Comparison of ENCODE assay signal across 8 cellular contexts in the genomic region with DNA sequence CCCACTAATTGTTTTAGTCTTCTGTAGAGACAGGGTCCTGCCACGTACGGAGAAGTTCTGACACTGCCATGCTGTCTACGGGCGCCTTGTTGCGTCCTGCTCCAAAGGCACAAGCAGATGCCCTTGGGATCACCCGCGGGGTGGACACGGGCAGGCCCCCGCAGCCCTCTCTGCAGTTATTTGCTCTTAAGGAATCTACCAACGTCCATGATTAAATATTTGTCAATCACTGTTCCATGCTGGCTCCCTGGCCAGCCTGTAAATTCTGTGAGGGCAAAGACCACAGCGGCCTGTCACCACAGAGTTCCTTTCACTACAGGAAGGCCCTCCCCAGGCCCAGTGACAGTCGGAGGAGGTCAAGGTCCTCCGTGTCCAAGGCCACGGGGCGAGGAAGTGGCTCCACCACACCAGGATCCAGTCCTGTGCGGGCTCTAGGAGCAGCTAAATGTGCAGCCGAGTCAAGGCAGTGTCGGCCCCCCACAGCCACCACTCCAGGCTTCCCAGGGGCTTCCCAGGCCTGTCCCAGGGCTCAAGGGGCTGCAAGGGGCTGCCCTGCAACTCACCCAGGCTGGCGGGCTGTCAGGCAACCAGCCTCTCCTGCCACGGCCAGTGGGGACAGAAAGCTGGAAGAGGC. TPM values are rescaled to one million over a fixed set of nuclear protein-coding genes. Genes with fewer than 3 reads are reported as not detected.
DNase-seq lines count a peak whose midpoint lies in the region; ATAC-seq, FAIRE-seq and TF ChIP-seq lines count a peak whose summit lies in the region.

No MANE protein-coding gene starts in this region.

- no peaks in the 10 kb centered on the region for H3K9me3 Mint-ChIP-seq in CD8-positive, alpha-beta T cell
- no peaks in the 10 kb centered on the region for H3K9me3 Mint-ChIP-seq in endothelial cell (ENCODE audit: unreplicated experiment)

- H4K8ac ChIP-seq in neuronal stem cell (ENCODE audit: low read depth, low read length): no peak overlapping the region

- H3K9me3 ChIP-seq in CD8-positive, alpha-beta T cell (ENCODE audit: low read length): no peaks in the 10 kb centered on the region
- H3K9me3 ChIP-seq in OCI-LY7 (ENCODE audit: low read length): no peaks in the 10 kb centered on the region
- H3K9me3 ChIP-seq in neuronal stem cell (replicated peaks in 1 of 2; ENCODE audit: control insufficient read depth in 2 of 2, insufficient read depth in 1 of 2, low read depth in 1 of 2, low read length in 2 of 2): peaks cover 5 to 6% of the 10 kb centered on the region in 2 donors

- peaks cover 51% of the 10 kb centered on the region for H3K4me1 Mint-ChIP-seq in CD8-positive, alpha-beta T cell (ENCODE audit: low read depth)
- peaks cover 8% of the 10 kb centered on the region for H3K4me1 Mint-ChIP-seq in endothelial cell (ENCODE audit: unreplicated experiment)

- H2AK5ac ChIP-seq in neuronal stem cell (ENCODE audit: low read depth, low read length): no peak overlapping the region

- H2BK12ac ChIP-seq in neuronal stem cell (ENCODE audit: low read length): no peak overlapping the region

- no TSS peak for BruUV-seq in OCI-LY7 (replicated peaks; lab: Mats Ljungman, UMichigan)

- no peak overlapping the region for H2BK15ac ChIP-seq in neuronal stem cell (ENCODE audit: low read length)

- H4K91ac ChIP-seq in neuronal stem cell (ENCODE audit: low read depth, low read length, poor library complexity): no peak overlapping the region

- DNase-seq in CD8-positive, alpha-beta T cell: no peak
- DNase-seq in OCI-LY7 (ENCODE audit: low spot score): no peak
- DNase-seq in endothelial cell (ENCODE audit: low spot score): no peak
- DNase-seq in neuronal stem cell (ENCODE audit: low spot score): no peak
- no peak for DNase-seq in superior temporal gyrus (ENCODE audit: extremely low spot score)
- no peak for DNase-seq in D721Med (ENCODE audit: insufficient read length, low spot score)

- no peak overlapping the region for H3K14ac ChIP-seq in neuronal stem cell (ENCODE audit: low read length)

- peaks cover 55% of the 10 kb centered on the region for H3K79me1 ChIP-seq in neuronal stem cell (ENCODE audit: low read depth, low read length)

- peak overlapping the region; percentile 10 for H3K4ac ChIP-seq in neuronal stem cell (ENCODE audit: low read length)

- H3K36me3 Mint-ChIP-seq in CD8-positive, alpha-beta T cell: peaks cover 25% of the 10 kb centered on the region
- H3K36me3 Mint-ChIP-seq in endothelial cell (ENCODE audit: low read depth, unreplicated experiment): no peaks in the 10 kb centered on the region

- peak overlapping the region; percentile 96 for H3K4me3 Mint-ChIP-seq in CD8-positive, alpha-beta T cell
- peak overlapping the region; percentile 88 for H3K4me3 Mint-ChIP-seq in endothelial cell (ENCODE audit: unreplicated experiment)

- no peaks in the 10 kb centered on the region for H3K27me3 ChIP-seq in CD8-positive, alpha-beta T cell (ENCODE audit: insufficient read depth, low read length)
- H3K27me3 ChIP-seq in neuronal stem cell (ENCODE audit: control insufficient read depth in 3 of 3, insufficient read depth in 3 of 3, low read depth in 1 of 3, low read length in 3 of 3): peaks cover 0 to 2% (median 0%) of the 10 kb centered on the region in 3 experiments

- no peak overlapping the region for H2BK120ac ChIP-seq in neuronal stem cell (ENCODE audit: low read depth, low read length)

- peak overlapping the region; percentile 54 for H2BK5ac ChIP-seq in neuronal stem cell (ENCODE audit: low read length)

- peak overlapping the region; percentile 99 for H3K27ac Mint-ChIP-seq in CD8-positive, alpha-beta T cell
- no peak overlapping the region for H3K27ac Mint-ChIP-seq in endothelial cell (ENCODE audit: unreplicated experiment)

- H4K20me1 ChIP-seq in OCI-LY7 (ENCODE audit: insufficient read depth, low read length): peaks cover 19% of the 10 kb centered on the region

- CTCF ChIA-PET in CD8-positive, alpha-beta T cell (lab: Charles Lee): no interaction called here
- CTCF ChIA-PET in OCI-LY7 (lab: Charles Lee; ENCODE audit: unreplicated experiment): no interaction called here

- ATAC-seq in CD8-positive, alpha-beta T cell: no peak
- ATAC-seq in HG02763 (IDR thresholded peaks at IDR 0.05; ENCODE audit: unreplicated experiment): no peak
- ATAC-seq in GM21576 (IDR thresholded peaks at IDR 0.05; ENCODE audit: unreplicated experiment): no peak

- H3K4me2 ChIP-seq in OCI-LY7 (ENCODE audit: low read length): peak overlapping the region; percentile 100
- H3K4me2 ChIP-seq in neuronal stem cell (ENCODE audit: insufficient read depth, low read length, poor library complexity, severe bottlenecking): no peak overlapping the region

- intact Hi-C loops in CD8-positive, alpha-beta T cell (cut with DNase I, micrococcal nuclease): loop anchor here (1.0 to 10.0 kb wide), 9 partner anchors 22 to 1606 kb away; a partner anchor contains a TSS
- intact Hi-C loops in OCI-LY7 (cut with micrococcal nuclease; ENCODE audit: unreplicated experiment): loop anchor here (2.0 to 5.0 kb wide), 3 partner anchors 20 to 89 kb away; a partner anchor contains a TSS

- H3K4me3 ChIP-seq in CD8-positive, alpha-beta T cell (ENCODE audit: low read depth, low read length): peak overlapping the region; percentile 67
- peak overlapping the region; percentile 100 for H3K4me3 ChIP-seq in OCI-LY7 (ENCODE audit: low read depth, low read length, poor library complexity, severe bottlenecking)
- peak overlapping the region in 1 of 2 donors; percentile 71 for H3K4me3 ChIP-seq in neuronal stem cell (ENCODE audit: low read length in 2 of 2)

- FAIRE-seq in D721Med (lab: Jason Lieb, UNC): no peak

- H3K27me3 Mint-ChIP-seq in CD8-positive, alpha-beta T cell (ENCODE audit: low read depth): no peaks in the 10 kb centered on the region
- peaks cover 20% of the 10 kb centered on the region for H3K27me3 Mint-ChIP-seq in endothelial cell (ENCODE audit: unreplicated experiment)

- H3K23ac ChIP-seq in neuronal stem cell (ENCODE audit: low read depth, low read length, poor library complexity): no peak overlapping the region

- peak overlapping the region; percentile 81 for H3K27ac ChIP-seq in CD8-positive, alpha-beta T cell (ENCODE audit: low read depth, low read length)
- H3K27ac ChIP-seq in OCI-LY7 (ENCODE audit: low read depth, low read length, poor library complexity, severe bottlenecking) (peak overlapping the region; percentile 81), neuronal stem cell (replicated peaks; ENCODE audit: low read length) (no peak overlapping the region)

- peaks cover 75% of the 10 kb centered on the region for H3K79me2 ChIP-seq in OCI-LY7 (ENCODE audit: insufficient read depth, low read depth, low read length)

- peaks cover 64% of the 10 kb centered on the region for H3K4me1 ChIP-seq in CD8-positive, alpha-beta T cell (ENCODE audit: insufficient read depth, low read length)
- peaks cover 44% of the 10 kb centered on the region for H3K4me1 ChIP-seq in OCI-LY7 (ENCODE audit: insufficient read depth, low read length, poor library complexity, severe bottlenecking)
- H3K4me1 ChIP-seq in neuronal stem cell (ENCODE audit: control insufficient read depth in 2 of 2, insufficient read depth in 1 of 2, low read depth in 1 of 2, low read length in 2 of 2): peaks cover 14 to 16% of the 10 kb centered on the region in 2 donors

- H3K18ac ChIP-seq in neuronal stem cell (ENCODE audit: low read length): no peak overlapping the region

- no CpG with 5 or more reads among the region's 20 CpGs for WGBS in neuronal stem cell (ENCODE audit: extremely low coverage in 2 of 2, insufficient read length in 2 of 2, insufficient replicate concordance in 1 of 2), 2 donors

- H2AFZ ChIP-seq in OCI-LY7 (ENCODE audit: low read length): no peak overlapping the region
- no peak overlapping the region for H2AFZ ChIP-seq in neuronal stem cell (ENCODE audit: low read length)

- peak overlapping the region; percentile 87 for H3K9ac ChIP-seq in neuronal stem cell (ENCODE audit: low read depth, low read length, poor library complexity)

- TF ChIP-seq CTCF in CD8-positive, alpha-beta T cell (IDR thresholded peaks at IDR 0.05): no peak
- no peak for TF ChIP-seq CTCF in OCI-LY7 (conservative IDR thresholded peaks at IDR 0.05; ENCODE audit: low read length)
- no peak for TF ChIP-seq CTCF in endothelial cell (IDR thresholded peaks at IDR 0.05; ENCODE audit: unreplicated experiment)
- no peak for TF ChIP-seq CTCF in D721Med (IDR thresholded peaks at IDR 0.05; ENCODE audit: insufficient read depth, missing control alignments)

- peaks cover 7% of the 10 kb centered on the region for H3K36me3 ChIP-seq in CD8-positive, alpha-beta T cell (ENCODE audit: insufficient read depth, low read length)
- H3K36me3 ChIP-seq in OCI-LY7 (ENCODE audit: insufficient read depth, low read length) (peaks cover 59% of the 10 kb centered on the region), neuronal stem cell (replicated peaks in 1 of 2; ENCODE audit: control insufficient read depth in 2 of 2, insufficient read depth in 2 of 2, low read length in 2 of 2) (peaks cover 3 to 16% of the 10 kb centered on the region in 2 donors)

- no peaks in the 10 kb centered on the region for H3K9me2 ChIP-seq in OCI-LY7 (ENCODE audit: insufficient read depth, low read length)

- POLR2A ChIA-PET in CD8-positive, alpha-beta T cell (lab: Charles Lee): interaction anchor here (0.5 to 1.5 kb wide), 9 partner anchors 15 to 273 kb away, joined by 3 to 6 read pairs (median 3); a partner anchor contains a TSS
- POLR2A ChIA-PET in OCI-LY7 (lab: Charles Lee): no interaction called here

RNA-seq across cellular contexts. Expression of a gene that starts 2.1 kb away (rescaled TPM):
- 100 to 1,000 TPM in 1 of 2 experiments, 10 to 100 TPM in 1; 99.7 to 107 TPM for total RNA-seq in CD8-positive, alpha-beta T cell
- 85.8 and 98.6 TPM in 2 replicates for total RNA-seq in OCI-LY7 (2014; rRNA removed; shearing (Covaris generic))
- total RNA-seq in OCI-LY7 (2022): 104 and 106 TPM in 2 replicates
- total RNA-seq in endothelial cell (ENCODE audit: unreplicated experiment): 41.7 TPM
- 59.4 TPM for polyA plus RNA-seq in neuronal stem cell (2013, experiment 1 of 2)
- polyA plus RNA-seq in neuronal stem cell (2013, experiment 2 of 2): 57.6 TPM

RNA-seq across cellular contexts. Expression of a gene that starts 15.3 kb away (rescaled TPM):
- 1 to 10 TPM; 1.8 to 2.4 TPM for total RNA-seq in CD8-positive, alpha-beta T cell
- total RNA-seq in OCI-LY7 (2014; rRNA removed; shearing (Covaris generic)): 3.4 and 5.7 TPM in 2 replicates
- 6.5 and 7.3 TPM in 2 replicates for total RNA-seq in OCI-LY7 (2022)
- total RNA-seq in endothelial cell (ENCODE audit: unreplicated experiment): 6.5 TPM
- 6.2 TPM for polyA plus RNA-seq in neuronal stem cell (2013, experiment 1 of 2)
- 6.2 TPM for polyA plus RNA-seq in neuronal stem cell (2013, experiment 2 of 2)

RNA-seq across cellular contexts. Expression of a gene that starts 21.2 kb away (rescaled TPM):
- total RNA-seq in CD8-positive, alpha-beta T cell: under 1 TPM; 0.65 to 0.97 TPM
- 0.21 TPM in 1 of 2 replicates, not detected in the other for total RNA-seq in OCI-LY7 (2014; rRNA removed; shearing (Covaris generic))
- total RNA-seq in OCI-LY7 (2022) (0.48 and 0.53 TPM in 2 replicates), endothelial cell (ENCODE audit: unreplicated experiment) (not detected)
- polyA plus RNA-seq in neuronal stem cell (2013, experiment 1 of 2): 0.78 TPM
- polyA plus RNA-seq in neuronal stem cell (2013, experiment 2 of 2): 0.66 TPM

RNA-seq across cellular contexts. Expression of a gene that starts 27.6 kb away (rescaled TPM):
- 10 to 100 TPM; 48.6 to 53.7 TPM for total RNA-seq in CD8-positive, alpha-beta T cell
- total RNA-seq in OCI-LY7 (2014; rRNA removed; shearing (Covaris generic)): 50.0 and 65.5 TPM in 2 replicates
- 70.7 and 74.6 TPM in 2 replicates for total RNA-seq in OCI-LY7 (2022)
- 53.6 TPM for total RNA-seq in endothelial cell (ENCODE audit: unreplicated experiment)
- 50.0 TPM for polyA plus RNA-seq in neuronal stem cell (2013, experiment 1 of 2)
- 45.6 TPM for polyA plus RNA-seq in neuronal stem cell (2013, experiment 2 of 2)

RNA-seq across cellular contexts. Expression of a gene that starts 34.3 kb away (rescaled TPM):
- total RNA-seq in CD8-positive, alpha-beta T cell: not detected
- not detected in 2 replicates for total RNA-seq in OCI-LY7 (2014; rRNA removed; shearing (Covaris generic))
- total RNA-seq in OCI-LY7 (2022): not detected in 2 replicates
- total RNA-seq in endothelial cell (ENCODE audit: unreplicated experiment): not detected
- 0.03 TPM for polyA plus RNA-seq in neuronal stem cell (2013, experiment 1 of 2)
- 0.06 TPM for polyA plus RNA-seq in neuronal stem cell (2013, experiment 2 of 2)
